Comparison of ENCODE assay signal across 1 cellular context in the genomic region with DNA sequence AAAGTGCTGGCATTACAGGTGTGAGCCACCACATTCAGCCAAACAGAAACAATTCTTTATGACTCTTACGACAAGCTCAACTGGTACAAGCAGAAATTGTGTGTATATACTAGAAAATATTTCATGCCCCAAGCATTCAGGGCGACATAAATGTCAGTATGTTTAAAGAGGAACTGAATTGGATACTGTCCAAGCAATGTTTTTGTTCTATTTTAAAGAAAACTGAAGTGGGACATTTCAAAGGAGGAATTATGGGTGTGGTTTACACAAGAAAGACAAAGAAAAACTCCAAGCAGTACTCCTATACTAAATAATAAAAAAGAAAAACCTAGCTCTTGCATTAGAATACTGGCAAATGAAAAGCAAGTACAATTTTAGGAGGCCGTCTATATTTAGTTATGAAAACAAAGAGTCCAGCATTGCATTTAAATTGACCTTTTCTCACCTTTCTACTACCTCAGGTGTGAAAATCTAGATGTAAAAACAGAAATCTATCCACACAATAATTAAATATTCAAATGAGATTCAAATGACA.
TF ChIP-seq lines count a peak whose summit lies in the region.

No MANE protein-coding gene starts in this region.

TF ChIP-seq in endothelial cell of umbilical vein, 7 proteins besides CTCF, POLR2A, EP300 and RAD21:
- TF ChIP-seq GATA2 (IDR thresholded peaks at IDR 0.05; ENCODE audit: insufficient read depth, insufficient read length, low read depth, low read length) (no peak), JUN (IDR thresholded peaks at IDR 0.05; ENCODE audit: borderline replicate concordance, insufficient read depth, insufficient read length, low read depth) (no peak), POLR2AphosphoS5 (IDR thresholded peaks at IDR 0.05; ENCODE audit: insufficient read depth, low read depth, low read length) (no peak), EZH2 (IDR thresholded peaks at IDR 0.05; ENCODE audit: borderline replicate concordance, low read depth, low read length, severe bottlenecking) (no peak)
TF ChIP-seq in endothelial cell of umbilical vein: peak in this region for 0.
